29 cellular contexts compared by ENCODE assay signal in the genomic region with DNA sequence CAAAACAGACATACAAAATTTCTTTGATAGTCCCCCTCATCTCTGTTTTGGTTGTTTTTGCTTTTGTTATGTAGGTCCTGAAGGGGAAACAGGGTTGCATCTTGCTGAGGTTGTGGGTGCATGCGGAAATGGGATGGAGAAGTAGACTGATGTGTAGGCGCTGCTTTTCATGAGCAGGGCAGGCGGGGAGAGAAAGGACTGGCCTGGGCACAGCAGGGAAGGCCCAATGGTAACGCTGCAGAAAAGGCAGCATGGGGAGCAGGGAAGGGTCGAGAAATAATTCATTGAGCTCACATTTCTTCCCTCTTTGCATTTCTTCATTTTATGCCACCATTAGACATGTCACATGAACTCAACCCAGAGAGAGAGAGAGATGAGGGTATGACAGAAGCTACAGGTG.
"Had no signal": no experiment of that assay in that cellular context is flagged by ENCODE, and none has a peak within 500 bp of the region (broad histone marks: within the 10 kb centered on the region; RNA-seq: fewer than 3 reads in every experiment).

No MANE protein-coding gene starts in this region.

- H3K27ac ChIP-seq: adrenal gland, Peyer's patch, SJSA1 had no signal

- H3K4me1 ChIP-seq: adrenal gland, Peyer's patch had no signal

- H3K4me1 Mint-ChIP-seq: activated CD4-positive, alpha-beta T cell treated with anti-CD3 and anti-CD28 coated beads for 36 hours; activated CD4-positive, alpha-beta T cell treated with anti-CD3 and anti-CD28 coated beads, Interleukin-2, amount 10 ng/mL, durations not matched to agents 7 days and 5 days had no signal

- ATAC-seq: activated CD4-positive, alpha-beta T cell treated with anti-CD3 and anti-CD28 coated beads for 36 hours; activated CD4-positive, CD25-positive, alpha-beta regulatory T cell treated with anti-CD3 and anti-CD28 coated beads, Interleukin-2, amount 50 U/mL, for 24 hours; activated CD8-positive, alpha-beta T cell treated with anti-CD3 and anti-CD28 coated beads, Interleukin-2, amount 10 ng/mL, durations not matched to agents 7 days and 5 days; activated naive CD4-positive, alpha-beta T cell treated with anti-CD3 and anti-CD28 coated beads, Interleukin-2, amount 50 U/mL, for 72 hours had no signal

- H3K27ac Mint-ChIP-seq: activated CD4-positive, alpha-beta T cell treated with anti-CD3 and anti-CD28 coated beads for 36 hours; activated CD4-positive, alpha-beta T cell treated with anti-CD3 and anti-CD28 coated beads, Interleukin-2, amount 10 ng/mL, durations not matched to agents 7 days and 5 days; activated CD8-positive, alpha-beta T cell treated with anti-CD3 and anti-CD28 coated beads, Interleukin-2, amount 10 ng/mL, durations not matched to agents 7 days and 5 days; activated naive CD4-positive, alpha-beta T cell treated with anti-CD3 and anti-CD28 coated beads, Interleukin-2, amount 50 U/mL, for 72 hours; activated T-cell treated with anti-CD3 and anti-CD28 coated beads, Interleukin-2, amount 50 U/mL, for 24 hours; activated T-helper 2 cell treated with anti-CD3 and anti-CD28 coated beads, Interferon-gamma antibody, Interleukin-2, Interleukin-4, amounts not matched to agents 10 μg/mL and 5 μg/mL and 100 μg/mL, durations not matched to agents 14 hours and 24 hours and 36 hours; brain; T-helper 1 cell treated with Interleukin-12 subunit alpha and Interleukin-12 subunit beta and Interleukin-4 antibody, amounts not matched to agents 30 μg/mL and 1 μg/mL, for 36 hours; T-helper 2 cell treated with Interferon-gamma antibody and Interleukin-4, amounts not matched to agents 5 μg/mL and 100 μg/mL, for 36 hours had no signal

- H3K36me3 ChIP-seq: adrenal gland, MG63, Peyer's patch, SJSA1 had no signal

- H3K9ac ChIP-seq: SK-N-SH had no signal

- H3K4me3 ChIP-seq: adrenal gland, MG63, Peyer's patch, SJSA1 had no signal

- H3K9me3 ChIP-seq: adrenal gland, MG63, Peyer's patch, SJSA1, SK-N-SH had no signal

- H3K36me3 Mint-ChIP-seq: activated naive CD4-positive, alpha-beta T cell treated with anti-CD3 and anti-CD28 coated beads, Interleukin-2, amount 50 U/mL, for 72 hours; brain had no signal

- DNase-seq: activated CD4-positive, alpha-beta T cell treated with anti-CD3 and anti-CD28 coated beads for 36 hours; activated CD4-positive, alpha-beta T cell treated with anti-CD3 and anti-CD28 coated beads, Interleukin-2, amount 10 ng/mL, durations not matched to agents 7 days and 5 days; activated CD4-positive, alpha-beta T cell treated with anti-CD3 and anti-CD28 coated beads, Interleukin-2, amount 50 U/mL, for 48 hours; activated CD8-positive, alpha-beta T cell treated with anti-CD3 and anti-CD28 coated beads, Interleukin-2, amount 10 ng/mL, durations not matched to agents 7 days and 5 days; activated gamma-delta T cell; activated naive CD4-positive, alpha-beta T cell treated with Interleukin-2 at 50 U/mL for 16 hours; activated T-cell treated with anti-CD3 and anti-CD28 coated beads, Interleukin-2, amount 50 U/mL, for 24 hours; adrenal gland; caudate nucleus; cerebellar nuclear complex; MG63; NCI-H1048; NCI-H1105 treated with DMSO at 0.1 percent for 48 hours; NCI-H1436; NCI-H1694; NCI-H2029; NCI-H345; NCI-H524 treated with DMSO at 0.1 percent for 48 hours; Peyer's patch; RPMI8226; SHP77 treated with DMSO at 0.1 percent for 48 hours; SK-N-SH had no signal

- H3K4me2 ChIP-seq: SK-N-SH had no signal

- H3K9me3 Mint-ChIP-seq: activated CD4-positive, alpha-beta T cell treated with anti-CD3 and anti-CD28 coated beads, Interleukin-2, amount 10 ng/mL, durations not matched to agents 7 days and 5 days; activated naive CD4-positive, alpha-beta T cell treated with anti-CD3 and anti-CD28 coated beads, Interleukin-2, amount 50 U/mL, for 72 hours; activated T-cell treated with anti-CD3 and anti-CD28 coated beads, Interleukin-2, amount 50 U/mL, for 24 hours; activated T-helper 2 cell treated with anti-CD3 and anti-CD28 coated beads, Interferon-gamma antibody, Interleukin-2, Interleukin-4, amounts not matched to agents 10 μg/mL and 5 μg/mL and 100 μg/mL, durations not matched to agents 14 hours and 24 hours and 36 hours; brain; T-helper 1 cell treated with Interleukin-12 subunit alpha and Interleukin-12 subunit beta and Interleukin-4 antibody, amounts not matched to agents 30 μg/mL and 1 μg/mL, for 36 hours; T-helper 2 cell treated with Interferon-gamma antibody and Interleukin-4, amounts not matched to agents 5 μg/mL and 100 μg/mL, for 36 hours had no signal

- H3K27me3 Mint-ChIP-seq: activated CD4-positive, alpha-beta T cell treated with anti-CD3 and anti-CD28 coated beads, Interleukin-2, amount 10 ng/mL, durations not matched to agents 7 days and 5 days; brain had no signal

- H3K4me3 Mint-ChIP-seq: activated CD4-positive, alpha-beta T cell treated with anti-CD3 and anti-CD28 coated beads for 36 hours; activated CD4-positive, alpha-beta T cell treated with anti-CD3 and anti-CD28 coated beads, Interleukin-2, amount 10 ng/mL, durations not matched to agents 7 days and 5 days; activated CD8-positive, alpha-beta T cell treated with anti-CD3 and anti-CD28 coated beads, Interleukin-2, amount 10 ng/mL, durations not matched to agents 7 days and 5 days; activated T-cell treated with anti-CD3 and anti-CD28 coated beads, Interleukin-2, amount 50 U/mL, for 24 hours; brain; T-helper 1 cell treated with Interleukin-12 subunit alpha and Interleukin-12 subunit beta and Interleukin-4 antibody, amounts not matched to agents 30 μg/mL and 1 μg/mL, for 36 hours; T-helper 2 cell treated with Interferon-gamma antibody and Interleukin-4, amounts not matched to agents 5 μg/mL and 100 μg/mL, for 36 hours had no signal

- H3K27me3 ChIP-seq: adrenal gland, MG63, Peyer's patch, SJSA1 had no signal
